In the genomic region with DNA sequence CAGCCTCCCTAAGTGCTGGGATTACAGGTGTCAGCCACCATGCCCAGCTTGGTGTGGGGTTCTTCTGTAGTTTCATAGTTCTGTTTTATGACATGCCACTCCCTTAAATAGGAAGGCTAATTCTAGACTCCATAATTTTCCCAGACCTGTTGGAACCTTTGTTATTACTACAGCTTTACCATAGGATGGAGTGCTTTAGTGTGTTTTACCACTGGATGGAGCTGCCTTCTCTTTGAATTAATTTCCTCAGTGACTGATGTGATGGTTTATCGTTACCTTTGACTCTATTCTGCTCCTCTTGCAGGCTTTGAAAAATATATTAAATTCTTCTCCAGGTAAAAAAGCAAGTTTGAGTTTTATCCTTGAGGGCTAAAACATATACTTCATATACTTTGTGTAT, we compare ENCODE assay signal across 13 cellular contexts.
DNase-seq lines count a peak whose midpoint lies in the region; ATAC-seq, FAIRE-seq and TF ChIP-seq lines count a peak whose summit lies in the region.
"Had no signal": no experiment of that assay in that cellular context is flagged by ENCODE, and none has a peak within 500 bp of the region (broad histone marks: within the 10 kb centered on the region; RNA-seq: fewer than 3 reads in every experiment).

No MANE protein-coding gene starts in this region.

- H3K4me3 ChIP-seq in heart right ventricle (no peak overlapping the region), right cardiac atrium (ENCODE audit: low read length) (no peak overlapping the region), fibroblast of lung (replicated peaks in 1 of 4; ENCODE audit: control extremely low read depth in 1 of 4, insufficient read depth in 1 of 4, low read depth in 3 of 4, low read length in 4 of 4) (no peak overlapping the region), small intestine (ENCODE audit: low read depth in 1 of 2, low read length in 2 of 2) (no peak overlapping the region), body of pancreas (no peak overlapping the region)
- H3K4me3 ChIP-seq: Peyer's patch had no signal

- H2AFZ ChIP-seq in fibroblast of lung (ENCODE audit: low read length), result no peak overlapping the region

- no peak overlapping the region for H3K4me2 ChIP-seq in fibroblast of lung (ENCODE audit: extremely low read depth, insufficient read depth, low read length)
- H3K4me2 ChIP-seq: KMS-11 had no signal

- no peaks in the 10 kb centered on the region for H3K4me1 ChIP-seq in heart right ventricle
- H3K4me1 ChIP-seq in right cardiac atrium (ENCODE audit: control insufficient read depth, insufficient read depth, low read length), result no peaks in the 10 kb centered on the region
- no peaks in the 10 kb centered on the region for H3K4me1 ChIP-seq in fibroblast of lung (ENCODE audit: control insufficient read depth, extremely low read depth, insufficient read depth, low read length)
- H3K4me1 ChIP-seq in small intestine (ENCODE audit: control insufficient read depth in 2 of 2, insufficient read depth in 1 of 2, low read depth in 1 of 2, low read length in 1 of 2), result no peaks in the 10 kb centered on the region
- H3K4me1 ChIP-seq in body of pancreas, result no peaks in the 10 kb centered on the region
- H3K4me1 ChIP-seq: Peyer's patch had no signal

- no peaks in the 10 kb centered on the region for H3K79me2 ChIP-seq in fibroblast of lung (ENCODE audit: control insufficient read depth, insufficient read depth, low read length)

- H3K36me3 ChIP-seq in heart right ventricle (no peaks in the 10 kb centered on the region), fibroblast of lung (ENCODE audit: control insufficient read depth, insufficient read depth, low read length) (no peaks in the 10 kb centered on the region), small intestine (ENCODE audit: control insufficient read depth in 2 of 2, insufficient read depth in 2 of 2, low read length in 2 of 2) (no peaks in the 10 kb centered on the region), body of pancreas (replicated peaks in 1 of 2; ENCODE audit: insufficient read depth in 1 of 2, low read depth in 2 of 2) (no peaks in the 10 kb centered on the region)
- H3K36me3 ChIP-seq: Peyer's patch had no signal

- TF ChIP-seq POLR2A in body of pancreas (IDR thresholded peaks at IDR 0.05), result no peak

- H3K9me3 ChIP-seq in heart right ventricle, result no peaks in the 10 kb centered on the region
- H3K9me3 ChIP-seq in right cardiac atrium (ENCODE audit: control insufficient read depth, low read length), result no peaks in the 10 kb centered on the region
- no peaks in the 10 kb centered on the region for H3K9me3 ChIP-seq in fibroblast of lung (ENCODE audit: control insufficient read depth, insufficient read depth, low read depth, low read length)
- no peaks in the 10 kb centered on the region for H3K9me3 ChIP-seq in small intestine (ENCODE audit: control insufficient read depth, low read depth)
- no peaks in the 10 kb centered on the region for H3K9me3 ChIP-seq in body of pancreas
- H3K9me3 ChIP-seq: Peyer's patch had no signal

- no peak overlapping the region for H3K9ac ChIP-seq in fibroblast of lung (ENCODE audit: insufficient read depth, low read length)
- H3K9ac ChIP-seq: KMS-11 had no signal

- H4K20me1 ChIP-seq in fibroblast of lung (ENCODE audit: control insufficient read depth, extremely low read depth, insufficient read depth, low read length), result no peaks in the 10 kb centered on the region

- DNase-seq in heart right ventricle (no peak), right cardiac atrium (no peak), fibroblast of lung (ENCODE audit: low read depth in 2 of 2) (peak; percentile 1 to 9), small intestine (peak; percentile 38), body of pancreas (no peak), NCI-H510A treated with DMSO at 0.1 percent for 48 hours (lab: John Stamatoyannopoulos, UW) (no peak)
- DNase-seq: DMS79 treated with DMSO at 0.1 percent for 48 hours; Peyer's patch; stimulated activated CD4-positive, alpha-beta T cell treated with anti-CD3 and anti-CD28 coated beads, Interleukin-4, amount 100 ng/mL, for 1 hour; stimulated activated naive B cell treated with anti-CD40 and anti-IgM and Interleukin-4, amounts not matched to agents 10 μg/mL and 1 μg/mL and 100 μg/mL, for 72 hours had no signal

- intact Hi-C loops in heart right ventricle (cut with DNase I), result loop anchor here in 1 of 10 donors (5.0 kb wide), 1 partner anchor 395 kb away; no protein-coding TSS in a partner anchor
- intact Hi-C loops in right cardiac atrium (cut with DNase I), result loop anchor here in 1 of 4 donors (5.0 kb wide), 1 partner anchor 395 kb away; no protein-coding TSS in a partner anchor
- intact Hi-C loops in body of pancreas (cut with DNase I), result no loop called here

- peaks cover 0 to 14% (median 7%) of the 10 kb centered on the region in 7 donors for H3K27me3 ChIP-seq in heart right ventricle
- no peaks in the 10 kb centered on the region for H3K27me3 ChIP-seq in right cardiac atrium (ENCODE audit: control insufficient read depth, insufficient read depth)
- H3K27me3 ChIP-seq in fibroblast of lung (ENCODE audit: control insufficient read depth, insufficient read depth, low read length), result no peaks in the 10 kb centered on the region
- no peaks in the 10 kb centered on the region for H3K27me3 ChIP-seq in small intestine (ENCODE audit: control insufficient read depth in 2 of 2, insufficient read depth in 2 of 2, low read length in 2 of 2)
- H3K27me3 ChIP-seq in body of pancreas, result no peaks in the 10 kb centered on the region
- H3K27me3 ChIP-seq: Peyer's patch had no signal

- H3K27ac ChIP-seq in heart right ventricle, result no peak overlapping the region
- H3K27ac ChIP-seq in right cardiac atrium (ENCODE audit: low read length), result no peak overlapping the region
- no peak overlapping the region for H3K27ac ChIP-seq in fibroblast of lung (ENCODE audit: insufficient read depth, low read length)
- no peak overlapping the region for H3K27ac ChIP-seq in small intestine (ENCODE audit: low read depth in 1 of 2, low read length in 1 of 2)
- H3K27ac ChIP-seq in body of pancreas, result no peak overlapping the region
- H3K27ac ChIP-seq: KMS-11, Peyer's patch had no signal

- no peak for ATAC-seq in heart right ventricle
- ATAC-seq in right cardiac atrium, result no peak
- 0 out of 3 replicates have a peak, but pooled peaks have one; percentile 25 for ATAC-seq in SK-N-SH treated with all-trans-retinoic acid at 6 μM for 48 hours
- ATAC-seq in body of pancreas, result no peak
- ATAC-seq in HG02588 (IDR thresholded peaks at IDR 0.05; ENCODE audit: unreplicated experiment), result no peak
- ATAC-seq: stimulated activated naive B cell treated with anti-CD40 and anti-IgM and Interleukin-4, amounts not matched to agents 10 μg/mL and 1 μg/mL and 100 μg/mL, for 72 hours had no signal

- no peak for FAIRE-seq in small intestine (lab: Jason Lieb, UNC)

- TF ChIP-seq CTCF in heart right ventricle (IDR thresholded peaks at IDR 0.05) (peak in 6 of 9 donors; percentile 9 to 45 (median 32)), fibroblast of lung (conservative IDR thresholded peaks at IDR 0.05 in 1 of 2, IDR thresholded peaks at IDR 0.05 in 1 of 2; ENCODE audit: low read depth in 1 of 2, low read length in 2 of 2) (no peak), body of pancreas (IDR thresholded peaks at IDR 0.05) (no peak)

- 65 to 69% methylated on average over 1 of the region's 1 CpG for WGBS in heart right ventricle, 2 donors
- 56% methylated on average over 1 of the region's 1 CpG for WGBS in right cardiac atrium
- 58 to 84% (median 69%) methylated on average over 1 of the region's 1 CpG for WGBS in small intestine, 3 donors
- WGBS in body of pancreas, 2 donors, result 52 to 73% methylated on average over 1 of the region's 1 CpG

TF ChIP-seq in SK-N-SH treated with all-trans-retinoic acid at 6 μM for 48 hours, 23 proteins besides CTCF, POLR2A, EP300 and RAD21:
- TF ChIP-seq ZFP3 (CRISPR knock-in tag; IDR thresholded peaks at IDR 0.05) (no peak), ZC3H10 (CRISPR knock-in tag; IDR thresholded peaks at IDR 0.05) (no peak), ZNF565 (CRISPR knock-in tag; conservative IDR thresholded peaks at IDR 0.05; ENCODE audit: low read depth) (no peak), ZNF8 (CRISPR knock-in tag; IDR thresholded peaks at IDR 0.05) (no peak)

Comparison
In these comparisons a context has a peak if more than half of its experiments do, and no peak if none do; other contexts are left out.
1. DNase-seq: peak in fibroblast of lung (2 of 2) and small intestine (single experiment); none in heart right ventricle (0 of 2), right cardiac atrium (0 of 3), body of pancreas (0 of 4) and NCI-H510A treated with DMSO at 0.1 percent for 48 hours (single experiment).
2. CTCF ChIP-seq: peak in heart right ventricle (6 of 9); none in fibroblast of lung (0 of 2) and body of pancreas (0 of 7).